In the genomic region with DNA sequence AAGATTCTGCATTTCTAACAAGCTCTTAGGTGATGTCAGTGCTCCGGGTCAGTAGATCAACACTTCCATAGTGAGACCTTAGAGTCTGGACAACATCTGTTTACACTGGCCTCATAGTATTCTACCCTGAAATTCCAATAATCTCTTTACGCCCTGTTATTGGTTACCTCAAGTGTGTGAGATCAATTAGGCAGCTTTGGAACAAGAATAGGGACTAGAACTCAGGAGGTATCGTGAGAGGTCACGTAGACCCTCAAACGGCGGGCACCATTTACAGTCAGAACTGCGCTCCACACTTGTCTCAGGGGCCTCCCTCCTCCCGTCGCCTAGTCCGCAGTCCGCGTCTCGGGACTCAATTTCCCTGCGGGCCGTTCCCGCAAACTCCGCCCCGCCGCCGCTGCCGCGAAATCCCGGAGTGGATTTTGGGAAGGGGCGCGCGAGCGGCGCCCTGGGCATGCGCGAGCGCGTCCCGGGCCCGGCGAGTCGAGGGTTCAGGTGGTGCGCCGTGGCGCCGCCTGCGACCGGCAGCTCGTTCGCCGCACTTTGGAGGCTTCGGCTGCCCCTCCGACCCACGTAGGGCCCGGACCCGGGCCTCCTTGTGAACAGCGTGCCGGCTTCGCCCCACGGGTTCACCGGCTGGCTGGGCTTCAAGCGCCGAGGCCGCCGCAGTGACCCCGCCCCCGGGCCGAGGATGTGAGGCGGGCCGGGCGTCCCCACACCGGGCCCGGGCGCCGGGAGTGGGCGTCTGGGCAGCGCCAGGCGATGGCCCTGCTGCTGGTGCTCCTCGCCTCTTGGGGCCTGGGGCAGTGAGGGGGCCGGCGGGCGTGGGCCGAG, we compare ENCODE assay signal across 8 cellular contexts. TPM values are rescaled to one million over a fixed set of nuclear protein-coding genes. Genes with fewer than 3 reads are reported as not detected.
DNase-seq lines count a peak whose midpoint lies in the region; ATAC-seq, FAIRE-seq and TF ChIP-seq lines count a peak whose summit lies in the region.

A gene with protein sequence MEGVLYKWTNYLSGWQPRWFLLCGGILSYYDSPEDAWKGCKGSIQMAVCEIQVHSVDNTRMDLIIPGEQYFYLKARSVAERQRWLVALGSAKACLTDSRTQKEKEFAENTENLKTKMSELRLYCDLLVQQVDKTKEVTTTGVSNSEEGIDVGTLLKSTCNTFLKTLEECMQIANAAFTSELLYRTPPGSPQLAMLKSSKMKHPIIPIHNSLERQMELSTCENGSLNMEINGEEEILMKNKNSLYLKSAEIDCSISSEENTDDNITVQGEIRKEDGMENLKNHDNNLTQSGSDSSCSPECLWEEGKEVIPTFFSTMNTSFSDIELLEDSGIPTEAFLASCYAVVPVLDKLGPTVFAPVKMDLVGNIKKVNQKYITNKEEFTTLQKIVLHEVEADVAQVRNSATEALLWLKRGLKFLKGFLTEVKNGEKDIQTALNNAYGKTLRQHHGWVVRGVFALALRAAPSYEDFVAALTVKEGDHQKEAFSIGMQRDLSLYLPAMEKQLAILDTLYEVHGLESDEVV (plus strand): TSS at position 498 of the 834 bp plus-strand sequence. CDS start 351 bp downstream, outside the sequence.

- no peak for FAIRE-seq in kidney (lab: Jason Lieb, UNC)

- H3K27me3 Mint-ChIP-seq in central memory CD8-positive, alpha-beta T cell, result no peaks in the 10 kb centered on the region

- no peaks in the 10 kb centered on the region for H3K9me3 Mint-ChIP-seq in central memory CD8-positive, alpha-beta T cell

- ATAC-seq in GM18870 (IDR thresholded peaks at IDR 0.05; ENCODE audit: unreplicated experiment) (peak; percentile 32), HG03103 (IDR thresholded peaks at IDR 0.05; ENCODE audit: low read depth, unreplicated experiment) (peak; percentile 43)
- peak; percentile 26 for ATAC-seq in central memory CD8-positive, alpha-beta T cell (replicated peaks; ENCODE audit: extremely low read depth, poor library complexity, severe bottlenecking)

- H3K4me3 ChIP-seq in kidney (ENCODE audit: low read length in 2 of 2), result peak within 1 kb of the TSS; percentile 92 to 93

- H3K36me3 ChIP-seq in kidney (ENCODE audit: control insufficient read depth in 1 of 2, insufficient read depth in 2 of 2, low read length in 2 of 2), result no peaks in the 10 kb centered on the region

- H3K36me3 Mint-ChIP-seq in central memory CD8-positive, alpha-beta T cell (ENCODE audit: insufficient read depth), result peaks cover 7% of the 10 kb centered on the region

- H3K27ac Mint-ChIP-seq in central memory CD8-positive, alpha-beta T cell (ENCODE audit: low read depth), result peak within 1 kb of the TSS; percentile 85

- no peaks in the 10 kb centered on the region for H3K9me3 ChIP-seq in kidney (ENCODE audit: control insufficient read depth in 1 of 2, low read length in 2 of 2)

- H3K4me3 Mint-ChIP-seq in central memory CD8-positive, alpha-beta T cell, result no peak within 1 kb of the TSS

- H3K4me1 ChIP-seq in kidney (ENCODE audit: control insufficient read depth in 1 of 2, insufficient read depth in 1 of 2, low read depth in 1 of 2, low read length in 2 of 2), result peaks cover 9 to 20% of the 10 kb centered on the region in 2 donors

- peak within 1 kb of the TSS; percentile 81 to 90 for H3K27ac ChIP-seq in kidney (ENCODE audit: low read depth in 2 of 2, low read length in 2 of 2)

- intact Hi-C loops in kidney (cut with DNase I), result no loop called here

- peaks cover 34% of the 10 kb centered on the region for H3K4me1 Mint-ChIP-seq in central memory CD8-positive, alpha-beta T cell

- DNase-seq in AG08396 (ENCODE audit: low spot score) (peak; percentile 93), NCI-H2171 (lab: John Stamatoyannopoulos, UW) (peak; percentile 88), kidney (peak; percentile 95)
- peak; percentile 90 for DNase-seq in activated CD4-positive, CD25-positive, alpha-beta regulatory T cell treated with anti-CD3 and anti-CD28 coated beads, Interleukin-2, amount 50 U/mL, for 72 hours
- DNase-seq in central memory CD8-positive, alpha-beta T cell (ENCODE audit: low spot score in 2 of 2), result peak; percentile 80 to 81
- DNase-seq in stimulated activated CD4-positive, alpha-beta T cell treated with anti-CD3 and anti-CD28 coated beads, Interleukin-12 subunit alpha, Interleukin-12 subunit beta, amount 100 ng/mL, for 48 hours (ENCODE audit: low read depth in 2 of 3, low spot score in 1 of 3), result peak; percentile 77 to 91 (median 84)

- TF ChIP-seq CTCF in kidney (IDR thresholded peaks at IDR 0.05; ENCODE audit: borderline replicate concordance, extremely low read depth, insufficient read depth), result peak; percentile 10

- H3K9ac ChIP-seq in kidney (ENCODE audit: low read length in 2 of 2), result peak within 1 kb of the TSS; percentile 78 to 82

RNA-seq across cellular contexts. Expression of the gene that starts here (rescaled TPM):
- 8.5 TPM for total RNA-seq in kidney
- polyA plus RNA-seq in kidney (ENCODE audit: insufficient read depth, low read depth, low replicate concordance), result 4.8 TPM

Comparison
In these comparisons a context has a peak if more than half of its experiments do, and no peak if none do; other contexts are left out.
1. Peak in every context shown above with its lines: DNase-seq, ATAC-seq, H3K4me3 ChIP-seq and H3K27ac ChIP-seq.